ENCODE assay signal across 7 cellular contexts in genomic region chr6:155177369-155177961, GRCh38.
A peak's percentile ranks its signal among the peaks of the same experiment; 100 is the strongest.
DNase-seq lines count a peak whose midpoint lies in the region; ATAC-seq, FAIRE-seq and TF ChIP-seq lines count a peak whose summit lies in the region.

No MANE protein-coding gene starts in this region.

- H3K27me3 Mint-ChIP-seq in activated CD8-positive, alpha-beta T cell treated with anti-CD3 and anti-CD28 coated beads for 36 hours: no peaks in the 10 kb centered on the region

- H3K36me3 Mint-ChIP-seq in activated CD8-positive, alpha-beta T cell treated with anti-CD3 and anti-CD28 coated beads for 36 hours (ENCODE audit: low read depth): no peaks in the 10 kb centered on the region

- peak; percentile 84 for DNase-seq in ELR (ENCODE audit: low read depth)
- peak; percentile 47 for DNase-seq in NCI-H460 (ENCODE audit: extremely low read depth, low read depth)
- DNase-seq in activated CD8-positive, alpha-beta T cell treated with anti-CD3 and anti-CD28 coated beads for 36 hours: peak; percentile 75
- DNase-seq in glomerular visceral epithelial cell (ENCODE audit: extremely low spot score): peak; percentile 71
- peak; percentile 44 for DNase-seq in small intestine
- no peak for DNase-seq in HTR-8/SVneo (ENCODE audit: insufficient read length, low spot score)

- H3K27ac Mint-ChIP-seq in activated CD8-positive, alpha-beta T cell treated with anti-CD3 and anti-CD28 coated beads for 36 hours: no peak overlapping the region

- intact Hi-C loops in activated CD8-positive, alpha-beta T cell treated with anti-CD3 and anti-CD28 coated beads for 36 hours (cut with micrococcal nuclease): loop anchor here (5.0 to 10.0 kb wide), 2 partner anchors 70 to 347 kb away; no protein-coding TSS in a partner anchor

- CTCF ChIA-PET in activated CD8-positive, alpha-beta T cell treated with anti-CD3 and anti-CD28 coated beads for 36 hours (lab: Charles Lee): interaction anchor here (0.6 to 3.8 kb wide), 29 partner anchors 8 to 1694 kb away, joined by 3 to 59 read pairs (median 4); no protein-coding TSS in a partner anchor

- 91 to 93% (median 92%) methylated on average over 4 of the region's 4 CpGs for WGBS in small intestine, 3 donors

- H3K9me3 ChIP-seq in small intestine (ENCODE audit: control insufficient read depth, low read depth): no peaks in the 10 kb centered on the region

- POLR2A ChIA-PET in activated CD8-positive, alpha-beta T cell treated with anti-CD3 and anti-CD28 coated beads for 36 hours (lab: Charles Lee): no interaction called here

- H3K36me3 ChIP-seq in small intestine (ENCODE audit: control insufficient read depth in 2 of 2, insufficient read depth in 2 of 2, low read length in 2 of 2): peaks cover 0 to 11% of the 10 kb centered on the region in 2 donors

- H3K4me3 ChIP-seq in small intestine (ENCODE audit: low read depth in 1 of 2, low read length in 2 of 2): no peak overlapping the region

- peaks cover 28% of the 10 kb centered on the region for H3K4me1 Mint-ChIP-seq in activated CD8-positive, alpha-beta T cell treated with anti-CD3 and anti-CD28 coated beads for 36 hours (ENCODE audit: low read depth)

- no peaks in the 10 kb centered on the region for H3K9me3 Mint-ChIP-seq in activated CD8-positive, alpha-beta T cell treated with anti-CD3 and anti-CD28 coated beads for 36 hours

- H3K27me3 ChIP-seq in small intestine (ENCODE audit: control insufficient read depth in 2 of 2, insufficient read depth in 2 of 2, low read length in 2 of 2): no peaks in the 10 kb centered on the region

- TF ChIP-seq CTCF in activated CD8-positive, alpha-beta T cell treated with anti-CD3 and anti-CD28 coated beads for 36 hours (IDR thresholded peaks at IDR 0.05): peak; percentile 71

- no peak overlapping the region for H3K27ac ChIP-seq in small intestine (ENCODE audit: low read depth in 1 of 2, low read length in 1 of 2)

- no peak overlapping the region for H3K4me3 Mint-ChIP-seq in activated CD8-positive, alpha-beta T cell treated with anti-CD3 and anti-CD28 coated beads for 36 hours

- no peak for FAIRE-seq in small intestine (lab: Jason Lieb, UNC)
- no peak for FAIRE-seq in HTR-8/SVneo (lab: Jason Lieb, UNC)

- no peaks in the 10 kb centered on the region for H3K4me1 ChIP-seq in small intestine (ENCODE audit: control insufficient read depth in 2 of 2, insufficient read depth in 1 of 2, low read depth in 1 of 2, low read length in 1 of 2)

- peak; percentile 15 for ATAC-seq in HG02759 (IDR thresholded peaks at IDR 0.05; ENCODE audit: unreplicated experiment)
- peak; percentile 41 for ATAC-seq in activated CD8-positive, alpha-beta T cell treated with anti-CD3 and anti-CD28 coated beads for 36 hours
